1 cellular context compared by ENCODE assay signal in genomic region chr16:77603656-77604055, GRCh38.
A peak's percentile ranks its signal among the peaks of the same experiment; 100 is the strongest.
TF ChIP-seq lines count a peak whose summit lies in the region.

No MANE protein-coding gene starts in this region.

TF ChIP-seq in GM23338, 12 proteins besides CTCF, POLR2A, EP300 and RAD21 (continued from another document):
- peak; percentile 62; the same call in 1 of the 2 replicates for TF ChIP-seq ZNF462 (CRISPR knock-in tag; IDR thresholded peaks at IDR 0.05)
- TF ChIP-seq ZNF331 (CRISPR knock-in tag; IDR thresholded peaks at IDR 0.05; ENCODE audit: low read depth), result no peak
